25 cellular contexts compared by ENCODE assay signal in the genomic region with DNA sequence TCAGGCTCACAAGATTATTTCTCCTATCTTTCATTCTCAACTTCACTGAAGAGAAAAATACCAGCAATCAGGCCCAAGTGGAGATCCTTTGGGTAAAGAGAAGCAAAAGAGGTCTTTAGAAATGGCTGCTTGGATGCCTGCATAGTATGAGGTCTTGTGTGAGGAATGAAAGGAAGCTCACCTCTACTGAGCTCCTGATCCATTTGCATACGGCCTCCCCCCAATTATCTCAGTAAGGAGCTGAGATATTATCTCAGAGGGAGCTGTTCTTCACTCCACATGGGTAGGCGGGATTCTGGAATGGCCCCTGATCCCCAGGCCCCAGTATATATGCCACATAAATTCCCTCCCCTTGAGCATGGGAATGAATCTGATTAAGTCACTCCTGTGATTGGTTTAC.
"Had no signal": no experiment of that assay in that cellular context is flagged by ENCODE, and none has a peak within 500 bp of the region (broad histone marks: within the 10 kb centered on the region; RNA-seq: fewer than 3 reads in every experiment).

No MANE protein-coding gene starts in this region.

- DNase-seq: cerebellar nuclear complex; dermis blood vessel endothelial cell; erythroblast; foreskin melanocyte; head of caudate nucleus; kidney; left cardiac atrium; left ventricle myocardium inferior; mucosa of descending colon; natural killer cell; nucleus accumbens; ovary; sigmoid colon; stimulated activated CD4-positive, alpha-beta T cell treated with anti-CD3 and anti-CD28 coated beads, Interleukin-2, amount 100 ng/mL, for 24 hours; stimulated activated CD4-positive, alpha-beta T cell treated with anti-CD3 and anti-CD28 coated beads, Interleukin-4, amount 100 ng/mL, for 4 hours; stimulated activated naive B cell treated with anti-CD40 and anti-IgM and Interleukin-4, amounts not matched to agents 10 μg/mL and 1 μg/mL and 100 μg/mL, for 72 hours; stomach; substantia nigra; transverse colon had no signal

- H3K9ac ChIP-seq: neural progenitor cell had no signal

- H3K27me3 ChIP-seq: hepatocyte, neural progenitor cell, ovary, right atrium auricular region, sigmoid colon, stomach, transverse colon had no signal

- H3K4me3 Mint-ChIP-seq: natural killer cell; neural progenitor cell; stimulated activated naive B cell treated with anti-CD40 and anti-IgM and Interleukin-4, amounts not matched to agents 10 μg/mL and 1 μg/mL and 100 μg/mL, for 72 hours had no signal

- H3K9me3 ChIP-seq: mucosa of descending colon, ovary, right atrium auricular region, sigmoid colon, stomach, thoracic aorta, transverse colon had no signal

- H3K4me1 Mint-ChIP-seq: natural killer cell; stimulated activated naive B cell treated with anti-CD40 and anti-IgM and Interleukin-4, amounts not matched to agents 10 μg/mL and 1 μg/mL and 100 μg/mL, for 72 hours had no signal

- H3K9me3 Mint-ChIP-seq: natural killer cell, neural progenitor cell had no signal

- H3K4me1 ChIP-seq: neural progenitor cell, right atrium auricular region, sigmoid colon, stomach, transverse colon had no signal

- H3K4me3 ChIP-seq: hepatocyte, left ventricle myocardium inferior, lung, mucosa of descending colon, neural progenitor cell, ovary, right atrium auricular region, sigmoid colon, skin epidermis, stomach, thoracic aorta, transverse colon had no signal

- H3K27ac Mint-ChIP-seq: natural killer cell; neural progenitor cell; stimulated activated naive B cell treated with anti-CD40 and anti-IgM and Interleukin-4, amounts not matched to agents 10 μg/mL and 1 μg/mL and 100 μg/mL, for 72 hours had no signal

- H2AFZ ChIP-seq: hepatocyte, neural progenitor cell had no signal

- H3K27ac ChIP-seq: hepatocyte, left ventricle myocardium inferior, neural progenitor cell, ovary, right atrium auricular region, sigmoid colon, skin epidermis, stomach, thoracic aorta, transverse colon had no signal

- H3K36me3 ChIP-seq: neural progenitor cell, ovary, transverse colon had no signal

- H3K79me2 ChIP-seq: hepatocyte had no signal

- H3K4me2 ChIP-seq: hepatocyte, neural progenitor cell had no signal

- H3K27me3 Mint-ChIP-seq: stimulated activated naive B cell treated with anti-CD40 and anti-IgM and Interleukin-4, amounts not matched to agents 10 μg/mL and 1 μg/mL and 100 μg/mL, for 72 hours had no signal

- ATAC-seq: left cardiac atrium; mucosa of descending colon; stimulated activated naive B cell treated with anti-CD40 and anti-IgM and Interleukin-4, amounts not matched to agents 10 μg/mL and 1 μg/mL and 100 μg/mL, for 72 hours had no signal

- H3K36me3 Mint-ChIP-seq: natural killer cell; neural progenitor cell; stimulated activated naive B cell treated with anti-CD40 and anti-IgM and Interleukin-4, amounts not matched to agents 10 μg/mL and 1 μg/mL and 100 μg/mL, for 72 hours had no signal
